ENCODE assay signal across 8 cellular contexts in genomic region chr6:101114703-101115102, GRCh38.
A peak's percentile ranks its signal among the peaks of the same experiment; 100 is the strongest.
DNase-seq lines count a peak whose midpoint lies in the region; ATAC-seq and TF ChIP-seq lines count a peak whose summit lies in the region.

No MANE protein-coding gene starts in this region.

- ATAC-seq in GM21529 (IDR thresholded peaks at IDR 0.05; ENCODE audit: unreplicated experiment) = peak; percentile 69
- ATAC-seq in foreskin keratinocyte = peak; percentile 50

- H3K4me1 ChIP-seq in foreskin keratinocyte = peaks cover 5% of the 10 kb centered on the region

- no peak for TF ChIP-seq POLR2A in NB4 (IDR thresholded peaks at IDR 0.05; ENCODE audit: extremely low read depth, insufficient read length)

- TF ChIP-seq CTCF in NB4 (IDR thresholded peaks at IDR 0.05; ENCODE audit: low read depth, low read length) (peak; percentile 38), foreskin keratinocyte (conservative IDR thresholded peaks at IDR 0.05) (peak; percentile 66)

- H3K27ac ChIP-seq in foreskin keratinocyte = no peak overlapping the region

- peaks cover 3% of the 10 kb centered on the region for H3K27me3 ChIP-seq in foreskin keratinocyte

- H3K4me3 ChIP-seq in NB4 (ENCODE audit: low read depth, low read length) = no peak overlapping the region

- peak; percentile 76 for DNase-seq in Ammon's horn (ENCODE audit: low spot score)
- DNase-seq in NB4 (ENCODE audit: low read depth) = peak; percentile 50
- peak; percentile 36 to 60 for DNase-seq in SHP77 (lab: John Stamatoyannopoulos, UW)
- DNase-seq in foreskin keratinocyte = peak in 1 of 2 donors; percentile 30
- peak; percentile 16 for DNase-seq in stromal cell of bone marrow (ENCODE audit: low read depth)
- no peak for DNase-seq in stimulated activated CD4-positive, alpha-beta T cell treated with anti-CD3 and anti-CD28 coated beads, Interleukin-1b, Interleukin-23, amount 100 ng/mL, for 48 hours
- no peak for DNase-seq in OCI-M2 (lab: John Stamatoyannopoulos, UW; ENCODE audit: unreplicated experiment)

Comparison
In these comparisons a context has a peak if more than half of its experiments do, and no peak if none do; other contexts are left out.
1. DNase-seq: peak in Ammon's horn (single experiment), NB4 (single experiment), SHP77 (2 of 2) and stromal cell of bone marrow (single experiment); none in stimulated activated CD4-positive, alpha-beta T cell treated with anti-CD3 and anti-CD28 coated beads, Interleukin-1b, Interleukin-23, amount 100 ng/mL, for 48 hours (single experiment) and OCI-M2 (single experiment).